8 cellular contexts compared by ENCODE assay signal in genomic region chr9:99266136-99267023, GRCh38. TPM values are rescaled to one million over a fixed set of nuclear protein-coding genes. Genes with fewer than 3 reads are reported as not detected.
DNase-seq lines count a peak whose midpoint lies in the region; ATAC-seq and TF ChIP-seq lines count a peak whose summit lies in the region.

No MANE protein-coding gene starts in this region.

- H3K27me3 Mint-ChIP-seq in natural killer cell treated with Interleukin-12 subunit alpha and Interleukin-12 subunit beta and Interleukin-15 and Interleukin-18, amount 100 ng/mL, for 72 hours, result peaks cover 4 to 17% of the 10 kb centered on the region in 2 donors

- TF ChIP-seq POLR2A in esophagus squamous epithelium (IDR thresholded peaks at IDR 0.05) (no peak), stomach (IDR thresholded peaks at IDR 0.05) (no peak)

- 18 to 21% methylated on average over 12 to 18 of the region's 18 CpGs for WGBS in esophagus squamous epithelium, 2 donors
- WGBS in stomach, 5 donors, result 17 to 19% (median 18%) methylated on average over 18 of the region's 18 CpGs

- H3K9me3 ChIP-seq in NT2/D1 (ENCODE audit: insufficient read depth, low read length) (no peaks in the 10 kb centered on the region), esophagus squamous epithelium (no peaks in the 10 kb centered on the region), stomach (no peaks in the 10 kb centered on the region)

- no peaks in the 10 kb centered on the region for H3K36me3 ChIP-seq in NT2/D1 (ENCODE audit: insufficient read depth, insufficient read length, low read length)
- no peaks in the 10 kb centered on the region for H3K36me3 ChIP-seq in esophagus squamous epithelium
- H3K36me3 ChIP-seq in stomach, result no peaks in the 10 kb centered on the region

- no peak for TF ChIP-seq EP300 in stomach (IDR thresholded peaks at IDR 0.05)

- no peaks in the 10 kb centered on the region for H3K36me3 Mint-ChIP-seq in natural killer cell treated with Interleukin-12 subunit alpha and Interleukin-12 subunit beta and Interleukin-15 and Interleukin-18, amount 100 ng/mL, for 72 hours

- peak in 11 of 14 donors; percentile 21 to 68 (median 49) for DNase-seq in C1 segment of cervical spinal cord (lab: John Stamatoyannopoulos, UW)
- peak; percentile 83 for DNase-seq in NT2/D1 (ENCODE audit: low read depth, low spot score)
- DNase-seq in activated T-cell treated with anti-CD3 and anti-CD28 coated beads, Interleukin-2, amount 50 U/mL, for 1 hour, result peak; percentile 68
- DNase-seq in esophagus squamous epithelium (lab: John Stamatoyannopoulos, UW), result no peak
- DNase-seq in natural killer cell treated with Interleukin-12 subunit alpha and Interleukin-12 subunit beta and Interleukin-15 and Interleukin-18, amount 100 ng/mL, for 72 hours (ENCODE audit: low spot score), result peak; percentile 77
- peak; percentile 63 for DNase-seq in stomach

- H3K27me3 ChIP-seq in NT2/D1 (ENCODE audit: insufficient read depth, insufficient read length), result no peaks in the 10 kb centered on the region
- H3K27me3 ChIP-seq in esophagus squamous epithelium, result no peaks in the 10 kb centered on the region
- H3K27me3 ChIP-seq in stomach, result no peaks in the 10 kb centered on the region

- H3K4me1 ChIP-seq in NT2/D1 (ENCODE audit: insufficient read depth, insufficient read length) (no peaks in the 10 kb centered on the region), esophagus squamous epithelium (peaks cover 6 to 8% (median 8%) of the 10 kb centered on the region in 3 donors), stomach (peaks cover 4 to 9% (median 7%) of the 10 kb centered on the region in 4 donors)

- no peaks in the 10 kb centered on the region for H3K9me3 Mint-ChIP-seq in natural killer cell treated with Interleukin-12 subunit alpha and Interleukin-12 subunit beta and Interleukin-15 and Interleukin-18, amount 100 ng/mL, for 72 hours

- no peak overlapping the region for H3K27ac Mint-ChIP-seq in natural killer cell treated with Interleukin-12 subunit alpha and Interleukin-12 subunit beta and Interleukin-15 and Interleukin-18, amount 100 ng/mL, for 72 hours

- TF ChIP-seq CTCF in esophagus squamous epithelium (IDR thresholded peaks at IDR 0.05), result peak; percentile 65 to 84 (median 78)
- TF ChIP-seq CTCF in stomach (IDR thresholded peaks at IDR 0.05), result peak in 5 of 7 experiments; percentile 47 to 69 (median 64)

- peak; percentile 60 for ATAC-seq in GM19324 (IDR thresholded peaks at IDR 0.05; ENCODE audit: low FRiP score, unreplicated experiment)
- peak; percentile 62 for ATAC-seq in HG03460 (IDR thresholded peaks at IDR 0.05; ENCODE audit: unreplicated experiment)
- peak; percentile 83 to 86 for ATAC-seq in natural killer cell treated with Interleukin-12 subunit alpha and Interleukin-12 subunit beta and Interleukin-15 and Interleukin-18, amount 100 ng/mL, for 72 hours

- intact Hi-C loops in esophagus squamous epithelium (cut with DNase I) (no loop called here), stomach (cut with DNase I; ENCODE audit: low total_unique reads) (no loop called here)

- H3K4me3 Mint-ChIP-seq in natural killer cell treated with Interleukin-12 subunit alpha and Interleukin-12 subunit beta and Interleukin-15 and Interleukin-18, amount 100 ng/mL, for 72 hours, result peak overlapping the region; percentile 59

- H3K9ac ChIP-seq in NT2/D1 (ENCODE audit: insufficient read length, low read depth), result no peak overlapping the region

- no peak overlapping the region for H3K27ac ChIP-seq in esophagus squamous epithelium
- H3K27ac ChIP-seq in stomach, result no peak overlapping the region

- H3K4me3 ChIP-seq in NT2/D1 (ENCODE audit: insufficient read length, low read depth), result no peak overlapping the region
- H3K4me3 ChIP-seq in esophagus squamous epithelium, result peak overlapping the region in 2 of 4 donors; percentile 3 to 26
- no peak overlapping the region for H3K4me3 ChIP-seq in stomach

- H3K4me1 Mint-ChIP-seq in natural killer cell treated with Interleukin-12 subunit alpha and Interleukin-12 subunit beta and Interleukin-15 and Interleukin-18, amount 100 ng/mL, for 72 hours (ENCODE audit: low read depth in 2 of 2), result peaks cover 13 to 17% of the 10 kb centered on the region in 2 donors

RNA-seq across cellular contexts. Expression of gene SEC61B, which starts 44.3 kb away (rescaled TPM):
- 100 to 1,000 TPM in 2 of 4 donors, 10 to 100 TPM in 2; 78.8 to 143 (median 117) TPM for total RNA-seq in esophagus squamous epithelium
- 100 to 1,000 TPM; 176 to 255 TPM for total RNA-seq in natural killer cell treated with Interleukin-12 subunit alpha and Interleukin-12 subunit beta and Interleukin-15 and Interleukin-18, amount 100 ng/mL, for 72 hours
- 100 to 1,000 TPM in 2 of 5 donors, 10 to 100 TPM in 1, 1 to 10 TPM in 2; 4.1 to 172 (median 73.8) TPM for total RNA-seq in stomach
- 100 to 1,000 TPM; 213 to 467 (median 346) TPM for polyA plus RNA-seq in stomach

RNA-seq across cellular contexts. Expression of gene ALG2, which starts 44.6 kb away (rescaled TPM):
- 10 to 100 TPM; 19.2 to 28.4 (median 25.1) TPM for total RNA-seq in esophagus squamous epithelium
- 10 to 100 TPM; 56.9 to 62.2 TPM for total RNA-seq in natural killer cell treated with Interleukin-12 subunit alpha and Interleukin-12 subunit beta and Interleukin-15 and Interleukin-18, amount 100 ng/mL, for 72 hours
- total RNA-seq in stomach, result 10 to 100 TPM in 4 of 5 donors, 1 to 10 TPM in 1; 1.8 to 33.9 (median 28.0) TPM
- 10 to 100 TPM; 12.5 to 19.0 (median 15.9) TPM for polyA plus RNA-seq in stomach
